35 cellular contexts compared by ENCODE assay signal in genomic region chr2:113961000-113961399, GRCh38.
"Had no signal": no experiment of that assay in that cellular context is flagged by ENCODE, and none has a peak within 500 bp of the region (broad histone marks: within the 10 kb centered on the region; RNA-seq: fewer than 3 reads in every experiment).

No MANE protein-coding gene starts in this region.

- H3K27ac ChIP-seq: adrenal gland, breast epithelium, cardiac muscle cell, coronary artery, dorsolateral prefrontal cortex, foreskin keratinocyte, gastrocnemius medialis, heart left ventricle, WERI-Rb-1 had no signal

- H3K27me3 ChIP-seq: adrenal gland, breast epithelium, cardiac muscle cell, dorsolateral prefrontal cortex, foreskin keratinocyte, gastrocnemius medialis, heart left ventricle had no signal

- H3K36me3 ChIP-seq: breast epithelium, cardiac muscle cell had no signal

- H3K27me3 Mint-ChIP-seq: activated B cell treated with CpG ODN at 0.5 μM for 24 hours; activated CD8-positive, alpha-beta T cell treated with anti-CD3 and anti-CD28 coated beads for 36 hours; activated naive CD4-positive, alpha-beta T cell treated with anti-CD3 and anti-CD28 coated beads, Interleukin-2, amount 50 U/mL, for 24 hours; activated naive CD8-positive, alpha-beta T cell treated with anti-CD3 and anti-CD28 coated beads for 36 hours; activated naive CD8-positive, alpha-beta T cell treated with anti-CD3 and anti-CD28 coated beads, Interleukin-2, amount 50 U/mL, for 24 hours; brain; dendritic cell treated with granulocyte-macrophage colony-stimulating factor and Interleukin-4, amounts not matched to agents 40 ng/mL and 50 ng/mL, for 4 days had no signal

- H3K9me3 ChIP-seq: adrenal gland, breast epithelium, gastrocnemius medialis, heart left ventricle had no signal

- H3K4me1 ChIP-seq: breast epithelium, foreskin keratinocyte had no signal

- H3K4me1 Mint-ChIP-seq: brain had no signal

- H3K9me3 Mint-ChIP-seq: activated B cell treated with CpG ODN at 0.5 μM for 24 hours; activated CD8-positive, alpha-beta T cell treated with anti-CD3 and anti-CD28 coated beads for 36 hours; activated naive CD4-positive, alpha-beta T cell treated with anti-CD3 and anti-CD28 coated beads for 36 hours; activated naive CD4-positive, alpha-beta T cell treated with anti-CD3 and anti-CD28 coated beads, Interleukin-2, amount 50 U/mL, for 24 hours; activated naive CD8-positive, alpha-beta T cell treated with anti-CD3 and anti-CD28 coated beads for 36 hours; activated naive CD8-positive, alpha-beta T cell treated with anti-CD3 and anti-CD28 coated beads, Interleukin-2, amount 50 U/mL, for 24 hours; activated T-helper 1 cell treated with anti-CD3 and anti-CD28 coated beads, Interleukin-12 subunit alpha, Interleukin-12 subunit beta, Interleukin-2, Interleukin-4 antibody, amounts not matched to agents 30 ng/mL and 10 ng/mL and 1 ng/mL, durations not matched to agents 14 hours and 24 hours and 36 hours; activated T-helper 2 cell treated with anti-CD3 and anti-CD28 coated beads, Interferon-gamma antibody, Interleukin-2, Interleukin-4, amounts not matched to agents 10 μg/mL and 5 μg/mL and 100 μg/mL, durations not matched to agents 14 hours and 24 hours and 36 hours; brain; dendritic cell treated with granulocyte-macrophage colony-stimulating factor and Interleukin-4, amounts not matched to agents 40 ng/mL and 50 ng/mL, for 4 days; endodermal cell had no signal

- H3K4me3 Mint-ChIP-seq: activated B cell treated with CpG ODN at 0.5 μM for 24 hours; activated CD8-positive, alpha-beta T cell treated with anti-CD3 and anti-CD28 coated beads for 36 hours; activated naive CD4-positive, alpha-beta T cell treated with anti-CD3 and anti-CD28 coated beads for 36 hours; activated naive CD4-positive, alpha-beta T cell treated with anti-CD3 and anti-CD28 coated beads, Interleukin-2, amount 50 U/mL, for 24 hours; activated naive CD8-positive, alpha-beta T cell treated with anti-CD3 and anti-CD28 coated beads for 36 hours; activated naive CD8-positive, alpha-beta T cell treated with anti-CD3 and anti-CD28 coated beads, Interleukin-2, amount 50 U/mL, for 24 hours; activated T-helper 1 cell treated with anti-CD3 and anti-CD28 coated beads, Interleukin-12 subunit alpha, Interleukin-12 subunit beta, Interleukin-2, Interleukin-4 antibody, amounts not matched to agents 30 ng/mL and 10 ng/mL and 1 ng/mL, durations not matched to agents 14 hours and 24 hours and 36 hours; brain; dendritic cell treated with granulocyte-macrophage colony-stimulating factor and Interleukin-4, amounts not matched to agents 40 ng/mL and 50 ng/mL, for 4 days; endodermal cell had no signal

- DNase-seq: activated B cell treated with CpG ODN at 0.5 μM for 24 hours; activated CD4-positive, alpha-beta T cell treated with anti-CD3 and anti-CD28 coated beads for 48 hours; activated CD4-positive, alpha-beta T cell treated with anti-CD3 and anti-CD28 coated beads, Interleukin-2, amount 50 U/mL, for 1 hour; activated CD4-positive, alpha-beta T cell treated with anti-CD3 and anti-CD28 coated beads, Interleukin-2, amount 50 U/mL, for 48 hours; activated CD8-positive, alpha-beta memory T cell treated with anti-CD3 and anti-CD28 coated beads for 24 hours; activated CD8-positive, alpha-beta T cell treated with anti-CD3 and anti-CD28 coated beads for 36 hours; activated effector memory CD4-positive, alpha-beta T cell treated with anti-CD3 and anti-CD28 coated beads, Interleukin-2, amount 50 U/mL, for 16 hours; activated naive CD4-positive, alpha-beta T cell treated with anti-CD3 and anti-CD28 coated beads for 36 hours; activated naive CD8-positive, alpha-beta T cell treated with anti-CD3 and anti-CD28 coated beads for 36 hours; activated naive CD8-positive, alpha-beta T cell treated with anti-CD3 and anti-CD28 coated beads, Interleukin-2, amount 50 U/mL, for 24 hours; activated T-cell treated with anti-CD3 and anti-CD28 coated beads, Interleukin-2, amount 50 U/mL, for 1 hour; activated T-cell treated with anti-CD3 and anti-CD28 coated beads, Interleukin-2, amount 50 U/mL, for 48 hours; adrenal gland; amygdala; aorta; central memory CD4-positive, alpha-beta T cell; dorsolateral prefrontal cortex; effector memory CD4-positive, alpha-beta T cell; endodermal cell; foreskin keratinocyte; gastrocnemius medialis; glutamatergic neuron; heart left ventricle; T-helper 2 cell; WERI-Rb-1 had no signal

- H3K4me3 ChIP-seq: adrenal gland, breast epithelium, cardiac muscle cell, coronary artery, dorsolateral prefrontal cortex, gastrocnemius medialis, heart left ventricle had no signal

- ATAC-seq: activated CD4-positive, CD25-positive, alpha-beta regulatory T cell treated with anti-CD3 and anti-CD28 coated beads, Interleukin-2, amount 50 U/mL, for 24 hours; activated CD8-positive, alpha-beta T cell treated with anti-CD3 and anti-CD28 coated beads for 36 hours; activated naive CD8-positive, alpha-beta T cell treated with anti-CD3 and anti-CD28 coated beads, Interleukin-2, amount 50 U/mL, for 24 hours; esophagus mucosa; foreskin keratinocyte; gastrocnemius medialis; heart left ventricle had no signal

- H3K27ac Mint-ChIP-seq: activated B cell treated with CpG ODN at 0.5 μM for 24 hours; activated CD8-positive, alpha-beta T cell treated with anti-CD3 and anti-CD28 coated beads for 36 hours; activated naive CD4-positive, alpha-beta T cell treated with anti-CD3 and anti-CD28 coated beads, Interleukin-2, amount 50 U/mL, for 24 hours; activated naive CD8-positive, alpha-beta T cell treated with anti-CD3 and anti-CD28 coated beads for 36 hours; activated T-helper 1 cell treated with anti-CD3 and anti-CD28 coated beads, Interleukin-12 subunit alpha, Interleukin-12 subunit beta, Interleukin-2, Interleukin-4 antibody, amounts not matched to agents 30 ng/mL and 10 ng/mL and 1 ng/mL, durations not matched to agents 14 hours and 24 hours and 36 hours; activated T-helper 2 cell treated with anti-CD3 and anti-CD28 coated beads, Interferon-gamma antibody, Interleukin-2, Interleukin-4, amounts not matched to agents 10 μg/mL and 5 μg/mL and 100 μg/mL, durations not matched to agents 14 hours and 24 hours and 36 hours; brain; dendritic cell treated with granulocyte-macrophage colony-stimulating factor and Interleukin-4, amounts not matched to agents 40 ng/mL and 50 ng/mL, for 4 days; endodermal cell had no signal
